7 cellular contexts compared by ENCODE assay signal in the genomic region with DNA sequence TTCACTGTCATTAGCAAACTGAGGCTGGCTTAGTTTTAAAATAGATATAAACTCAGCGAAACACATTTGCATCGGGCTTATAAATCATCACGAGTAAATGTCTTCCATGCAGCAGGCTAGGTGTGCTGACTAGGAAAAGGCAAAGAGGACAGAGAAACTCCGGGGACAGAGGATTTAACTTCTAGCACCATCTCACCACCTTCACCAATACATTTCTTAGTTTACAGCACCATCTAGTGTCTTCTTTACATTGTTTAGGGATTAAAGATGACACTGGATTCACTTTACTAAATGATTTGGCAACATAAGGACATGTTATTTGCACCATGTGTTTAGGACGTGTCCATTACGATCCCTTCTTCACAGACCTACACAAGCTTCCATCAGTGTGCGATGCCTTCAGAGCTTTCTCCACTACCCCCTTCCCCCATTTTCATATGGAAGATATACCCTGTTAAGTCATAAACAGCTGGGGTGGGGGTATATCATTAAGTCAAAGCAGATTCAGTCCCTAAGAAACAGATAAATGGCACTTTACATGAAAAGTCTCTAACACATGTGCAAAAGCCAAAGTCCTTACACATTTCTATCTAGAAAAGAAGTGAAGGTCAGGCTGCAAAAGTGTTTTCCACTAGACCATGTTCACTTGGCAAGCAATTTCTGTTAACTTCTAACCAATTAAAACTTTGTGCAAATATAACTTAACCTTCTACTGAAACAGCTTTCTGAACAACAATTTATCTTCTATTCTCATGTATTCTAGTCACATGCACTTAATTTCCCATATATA.
A peak's percentile ranks its signal among the peaks of the same experiment; 100 is the strongest.
DNase-seq lines count a peak whose midpoint lies in the region; ATAC-seq and TF ChIP-seq lines count a peak whose summit lies in the region.

No MANE protein-coding gene starts in this region.

- peaks cover 2 to 82% (median 30%) of the 10 kb centered on the region in 3 donors for H3K4me1 ChIP-seq in gastroesophageal sphincter

- peak; percentile 47 for DNase-seq in GM12865 (ENCODE audit: low read depth)
- DNase-seq in HFFc6: peak; percentile 41
- DNase-seq in NCI-H1417 (lab: John Stamatoyannopoulos, UW): peak; percentile 18 to 86 (median 37)
- peak; percentile 82 for DNase-seq in SW480 (ENCODE audit: low spot score)
- no peak for DNase-seq in retinal pigment epithelial cell (ENCODE audit: low read depth)
- no peak for DNase-seq in NCI-H1048 (lab: John Stamatoyannopoulos, UW)

- TF ChIP-seq POLR2A in gastroesophageal sphincter (IDR thresholded peaks at IDR 0.05): no peak

- 26 to 42% methylated on average over 7 of the region's 7 CpGs for WGBS in gastroesophageal sphincter (ENCODE audit: low coverage in 1 of 2), 2 donors

- ATAC-seq in gastroesophageal sphincter: no peak

- no peak for TF ChIP-seq EP300 in gastroesophageal sphincter (IDR thresholded peaks at IDR 0.05)

- H3K27ac Mint-ChIP-seq in HFFc6: no peak overlapping the region

- H3K27me3 Mint-ChIP-seq in HFFc6 (ENCODE audit: insufficient read depth): no peaks in the 10 kb centered on the region; the same call in 1 of the 2 replicates

- no peak overlapping the region for H3K4me3 Mint-ChIP-seq in HFFc6

- H3K4me3 ChIP-seq in GM12865 (ENCODE audit: low read depth, low read length) (no peak overlapping the region), gastroesophageal sphincter (no peak overlapping the region), retinal pigment epithelial cell (ENCODE audit: low read length) (no peak overlapping the region)

- H3K9me3 ChIP-seq in gastroesophageal sphincter: no peaks in the 10 kb centered on the region

- peaks cover under 1% of the 10 kb centered on the region; the same call in 1 of the 2 replicates for H3K36me3 Mint-ChIP-seq in HFFc6 (ENCODE audit: low read depth)

- TF ChIP-seq CTCF in GM12865 (IDR thresholded peaks at IDR 0.05; ENCODE audit: insufficient read depth, low read depth, low read length, missing control alignments): peak; percentile 20
- peak; percentile 75 for TF ChIP-seq CTCF in HFFc6 (IDR thresholded peaks at IDR 0.05)
- TF ChIP-seq CTCF in gastroesophageal sphincter (IDR thresholded peaks at IDR 0.05): peak in 3 of 4 experiments; percentile 52 to 57 (median 55)
- TF ChIP-seq CTCF in retinal pigment epithelial cell (conservative IDR thresholded peaks at IDR 0.05; ENCODE audit: low read depth, low read length): peak; percentile 6

- no peaks in the 10 kb centered on the region for H3K27me3 ChIP-seq in gastroesophageal sphincter

- H3K36me3 ChIP-seq in gastroesophageal sphincter: peaks cover 0 to 2% of the 10 kb centered on the region in 2 donors

- H3K4me1 Mint-ChIP-seq in HFFc6 (ENCODE audit: low read depth): no peaks in the 10 kb centered on the region

- no peaks in the 10 kb centered on the region for H3K9me3 Mint-ChIP-seq in HFFc6

- no peak overlapping the region for H3K27ac ChIP-seq in gastroesophageal sphincter

Comparison
In these comparisons a context has a peak if more than half of its experiments do, and no peak if none do; other contexts are left out.
1. DNase-seq: peak in GM12865 (single experiment), HFFc6 (single experiment), NCI-H1417 (3 of 3) and SW480 (single experiment); none in retinal pigment epithelial cell (single experiment) and NCI-H1048 (single experiment).
2. CTCF ChIP-seq: peak in every context shown above with its lines; median percentile 75 in HFFc6; 55 in gastroesophageal sphincter; 20 in GM12865; 6 in retinal pigment epithelial cell.